ENCODE assay signal across 21 cellular contexts in genomic region chr11:95727630-95728029, GRCh38.
DNase-seq lines count a peak whose midpoint lies in the region; ATAC-seq and TF ChIP-seq lines count a peak whose summit lies in the region.
"Had no signal": no experiment of that assay in that cellular context is flagged by ENCODE, and none has a peak within 500 bp of the region (broad histone marks: within the 10 kb centered on the region; RNA-seq: fewer than 3 reads in every experiment).

No MANE protein-coding gene starts in this region.

- intact Hi-C loops in esophagus muscularis mucosa (cut with DNase I): no loop called here
- intact Hi-C loops in ovary (cut with DNase I): no loop called here

- H3K4me1 Mint-ChIP-seq in stimulated activated naive B cell treated with anti-CD40 and anti-IgM and Interleukin-4, amounts not matched to agents 10 μg/mL and 1 μg/mL and 100 μg/mL, for 72 hours: peaks cover 11 to 29% of the 10 kb centered on the region in 2 donors
- no peaks in the 10 kb centered on the region for H3K4me1 Mint-ChIP-seq in endodermal cell
- H3K4me1 Mint-ChIP-seq: CD14-positive monocyte had no signal

- ATAC-seq in stimulated activated naive B cell treated with anti-CD40 and anti-IgM and Interleukin-4, amounts not matched to agents 10 μg/mL and 1 μg/mL and 100 μg/mL, for 72 hours (replicated peaks): no peak
- ATAC-seq: HepG2, PC-3 had no signal

- H3K4me3 ChIP-seq in esophagus muscularis mucosa (peak overlapping the region in 1 of 4 donors; percentile 10), ovary (no peak overlapping the region), endodermal cell (ENCODE audit: low read length) (no peak overlapping the region)

- no peak overlapping the region for H3K4me3 Mint-ChIP-seq in stimulated activated naive B cell treated with anti-CD40 and anti-IgM and Interleukin-4, amounts not matched to agents 10 μg/mL and 1 μg/mL and 100 μg/mL, for 72 hours
- no peak overlapping the region for H3K4me3 Mint-ChIP-seq in endodermal cell
- H3K4me3 Mint-ChIP-seq: CD14-positive monocyte had no signal

- H3K36me3 Mint-ChIP-seq in stimulated activated naive B cell treated with anti-CD40 and anti-IgM and Interleukin-4, amounts not matched to agents 10 μg/mL and 1 μg/mL and 100 μg/mL, for 72 hours: peaks cover 2 to 3% of the 10 kb centered on the region in 2 donors
- no peaks in the 10 kb centered on the region for H3K36me3 Mint-ChIP-seq in endodermal cell (ENCODE audit: low read depth)
- H3K36me3 Mint-ChIP-seq: CD14-positive monocyte had no signal

- peak; percentile 48 for DNase-seq in DMS 273 (lab: John Stamatoyannopoulos, UW; ENCODE audit: unreplicated experiment)
- no peak for DNase-seq in esophagus muscularis mucosa (ENCODE audit: extremely low spot score)
- no peak for DNase-seq in stimulated activated naive B cell treated with anti-CD40 and anti-IgM and Interleukin-4, amounts not matched to agents 10 μg/mL and 1 μg/mL and 100 μg/mL, for 72 hours
- no peak for DNase-seq in ovary
- no peak for DNase-seq in stimulated activated CD8-positive, alpha-beta memory T cell treated with anti-CD3 and anti-CD28 coated beads, Interleukin-4, amount 100 ng/mL, for 48 hours
- DNase-seq in DMS53 treated with DMSO at 0.1 percent for 48 hours (lab: John Stamatoyannopoulos, UW; ENCODE audit: unreplicated experiment): no peak
- no peak for DNase-seq in endodermal cell
- DNase-seq: 8988T, Caco-2, DMS53, KBM-7, NCI-H187, NCI-H2107, NCI-H2227 treated with DMSO at 0.1 percent for 48 hours, NCI-H526, PC-3, SIG-M5 had no signal

- H3K36me3 ChIP-seq in esophagus muscularis mucosa: no peaks in the 10 kb centered on the region
- H3K36me3 ChIP-seq in ovary: no peaks in the 10 kb centered on the region
- H3K36me3 ChIP-seq in endodermal cell (ENCODE audit: control insufficient read depth, insufficient read depth, low read length): no peaks in the 10 kb centered on the region

- TF ChIP-seq CTCF in esophagus muscularis mucosa (IDR thresholded peaks at IDR 0.05): no peak
- TF ChIP-seq CTCF in ovary (IDR thresholded peaks at IDR 0.05): no peak
- TF ChIP-seq CTCF in endodermal cell (conservative IDR thresholded peaks at IDR 0.05): no peak

- no peaks in the 10 kb centered on the region for H3K27me3 Mint-ChIP-seq in stimulated activated naive B cell treated with anti-CD40 and anti-IgM and Interleukin-4, amounts not matched to agents 10 μg/mL and 1 μg/mL and 100 μg/mL, for 72 hours
- no peaks in the 10 kb centered on the region for H3K27me3 Mint-ChIP-seq in endodermal cell (ENCODE audit: insufficient read depth)

- TF ChIP-seq EP300 in esophagus muscularis mucosa (IDR thresholded peaks at IDR 0.05) (no peak), ovary (IDR thresholded peaks at IDR 0.05) (no peak)

- H3K27ac ChIP-seq in angular gyrus (ENCODE audit: low read depth, low read length) (peak overlapping the region; percentile 62), esophagus muscularis mucosa (replicated peaks in 1 of 4) (peak overlapping the region in 3 of 4 donors; percentile 25 to 29 (median 26)), ovary (no peak overlapping the region), endodermal cell (ENCODE audit: low read depth, low read length) (no peak overlapping the region)
- H3K27ac ChIP-seq: RWPE1 had no signal

- no peak for TF ChIP-seq POLR2A in esophagus muscularis mucosa (IDR thresholded peaks at IDR 0.05; ENCODE audit: low read depth)
- TF ChIP-seq POLR2A in ovary (IDR thresholded peaks at IDR 0.05): no peak

- 53% methylated on average over 6 of the region's 6 CpGs for WGBS in esophagus muscularis mucosa
- 71 to 79% (median 72%) methylated on average over 6 of the region's 6 CpGs for WGBS in ovary, 3 donors
- WGBS in endodermal cell (ENCODE audit: insufficient coverage in 1 of 2, insufficient read length in 1 of 2), 2 experiments: 91 to 94% methylated on average over 4 to 5 of the region's 6 CpGs

- no peaks in the 10 kb centered on the region for H3K27me3 ChIP-seq in esophagus muscularis mucosa
- no peaks in the 10 kb centered on the region for H3K27me3 ChIP-seq in ovary
- H3K27me3 ChIP-seq in endodermal cell (ENCODE audit: control insufficient read depth, insufficient read depth, low read length, poor library complexity, severe bottlenecking): no peaks in the 10 kb centered on the region

- H3K4me1 ChIP-seq in esophagus muscularis mucosa (peaks cover 0 to 16% (median 11%) of the 10 kb centered on the region in 4 donors), ovary (ENCODE audit: insufficient read depth) (no peaks in the 10 kb centered on the region), endodermal cell (ENCODE audit: control insufficient read depth, insufficient read depth, low read length) (no peaks in the 10 kb centered on the region)
- H3K4me1 ChIP-seq: Caco-2 had no signal

- no peak overlapping the region for H3K9ac ChIP-seq in endodermal cell (ENCODE audit: extremely low read depth, low read length, poor library complexity, severe bottlenecking)

- no peaks in the 10 kb centered on the region for H3K9me3 ChIP-seq in esophagus muscularis mucosa
- H3K9me3 ChIP-seq in ovary: no peaks in the 10 kb centered on the region
- peaks cover 16% of the 10 kb centered on the region for H3K9me3 ChIP-seq in endodermal cell (ENCODE audit: control insufficient read depth, low read length)
- H3K9me3 ChIP-seq: Caco-2 had no signal

- H3K9me3 Mint-ChIP-seq in stimulated activated naive B cell treated with anti-CD40 and anti-IgM and Interleukin-4, amounts not matched to agents 10 μg/mL and 1 μg/mL and 100 μg/mL, for 72 hours: peaks cover 4 to 10% of the 10 kb centered on the region in 2 donors
- H3K9me3 Mint-ChIP-seq in endodermal cell: peaks cover 5% of the 10 kb centered on the region

- peak overlapping the region; percentile 42 for H3K27ac Mint-ChIP-seq in stimulated activated naive B cell treated with anti-CD40 and anti-IgM and Interleukin-4, amounts not matched to agents 10 μg/mL and 1 μg/mL and 100 μg/mL, for 72 hours
- no peak overlapping the region for H3K27ac Mint-ChIP-seq in endodermal cell
- H3K27ac Mint-ChIP-seq: CD14-positive monocyte had no signal

Comparison
In these comparisons a context has a peak if more than half of its experiments do, and no peak if none do; other contexts are left out.
1. H3K27ac ChIP-seq: peak in angular gyrus (single experiment) and esophagus muscularis mucosa (3 of 4); none in ovary (0 of 2) and endodermal cell (single experiment).